In genomic region chr1:3386603-3387002, GRCh38 we compare ENCODE assay signal across 9 cellular contexts.
"Had no signal": no experiment of that assay in that cellular context is flagged by ENCODE, and none has a peak within 500 bp of the region (broad histone marks: within the 10 kb centered on the region; RNA-seq: fewer than 3 reads in every experiment).

No MANE protein-coding gene starts in this region.

- H3K9ac ChIP-seq: GM23248 had no signal

- H3K36me3 ChIP-seq: HAP-1 had no signal

- DNase-seq: GM23248, GOT3, H7, H9, HCEC 1CT, HFFc6 had no signal

- H3K9me3 ChIP-seq: HAP-1 had no signal

- H3K4me3 ChIP-seq: GM23248, GM23338, HAP-1 had no signal

- H3K27ac ChIP-seq: GM23248 had no signal

- H3K4me2 ChIP-seq: GM23338 had no signal

- ATAC-seq: GM23338, HCT116 had no signal

- H3K4me1 ChIP-seq: HAP-1 had no signal
